Comparison of ENCODE assay signal across 11 cellular contexts in genomic region chr2:237456200-237456731, GRCh38. TPM values are rescaled to one million over a fixed set of nuclear protein-coding genes. Genes with fewer than 3 reads are reported as not detected.
A peak's percentile ranks its signal among the peaks of the same experiment; 100 is the strongest.
DNase-seq lines count a peak whose midpoint lies in the region; ATAC-seq, FAIRE-seq and TF ChIP-seq lines count a peak whose summit lies in the region.
"Had no signal": no experiment of that assay in that cellular context is flagged by ENCODE, and none has a peak within 500 bp of the region (broad histone marks: within the 10 kb centered on the region; RNA-seq: fewer than 3 reads in every experiment).

No MANE protein-coding gene starts in this region.

- TF ChIP-seq POLR2A in uterus (IDR thresholded peaks at IDR 0.05), result no peak

- H3K9me3 ChIP-seq in SK-N-SH (no peaks in the 10 kb centered on the region), ascending aorta (no peaks in the 10 kb centered on the region), uterus (no peaks in the 10 kb centered on the region), Karpas-422 (ENCODE audit: low read length) (no peaks in the 10 kb centered on the region)

- peaks cover 5% of the 10 kb centered on the region for H3F3A ChIP-seq in SK-N-SH (replicated peaks; ENCODE audit: insufficient read depth)

- no peaks in the 10 kb centered on the region for H3K9me2 ChIP-seq in SK-N-SH
- H3K9me2 ChIP-seq in Karpas-422 (replicated peaks; ENCODE audit: insufficient read depth, low read length), result no peaks in the 10 kb centered on the region

- WGBS in SK-N-SH (ENCODE audit: low lambda C conversion rate), result 80% methylated on average over 7 of the region's 10 CpGs

- no peak overlapping the region for H3K4me3 ChIP-seq in SK-N-SH (ENCODE audit: low read depth in 2 of 2, low read length in 1 of 2)
- no peak overlapping the region for H3K4me3 ChIP-seq in ascending aorta
- no peak overlapping the region for H3K4me3 ChIP-seq in uterus
- H3K4me3 ChIP-seq in Karpas-422 (ENCODE audit: low read length), result no peak overlapping the region

- no peak for ATAC-seq in SK-N-SH treated with all-trans-retinoic acid at 6 μM for 48 hours

- no peak for TF ChIP-seq RAD21 in SK-N-SH (IDR thresholded peaks at IDR 0.05; ENCODE audit: low read length)

- H3K36me3 ChIP-seq in SK-N-SH (replicated peaks in 1 of 2; ENCODE audit: control insufficient read depth in 1 of 2, insufficient read depth in 2 of 2, low read length in 1 of 2), result no peaks in the 10 kb centered on the region
- no peaks in the 10 kb centered on the region for H3K36me3 ChIP-seq in ascending aorta
- no peaks in the 10 kb centered on the region for H3K36me3 ChIP-seq in uterus
- H3K36me3 ChIP-seq in Karpas-422 (ENCODE audit: insufficient read depth, low read length), result no peaks in the 10 kb centered on the region

- intact Hi-C loops in ascending aorta (cut with DNase I) (loop anchor here (2.0 to 5.0 kb wide), 2 partner anchors 19 to 34 kb away; no protein-coding TSS in a partner anchor), uterus (cut with DNase I; ENCODE audit: low total_unique reads) (no loop called here)

- no peak for TF ChIP-seq CTCF in SK-N-SH (IDR thresholded peaks at IDR 0.05)
- no peak for TF ChIP-seq CTCF in ascending aorta (IDR thresholded peaks at IDR 0.05)
- TF ChIP-seq CTCF in uterus (IDR thresholded peaks at IDR 0.05), result no peak

- H3K79me2 ChIP-seq in SK-N-SH (ENCODE audit: insufficient read depth) (no peaks in the 10 kb centered on the region), Karpas-422 (ENCODE audit: low read length) (no peaks in the 10 kb centered on the region)

- H3K27ac ChIP-seq in SK-N-SH (ENCODE audit: low read depth in 2 of 2, low read length in 1 of 2) (peak overlapping the region in 1 of 2 experiments; percentile 41; a peak in 2 of 4 replicates), ascending aorta (peak overlapping the region; percentile 82 to 88), uterus (peak overlapping the region; percentile 3 to 30), Karpas-422 (ENCODE audit: low read length) (no peak overlapping the region)

- H3K4me1 ChIP-seq in SK-N-SH (ENCODE audit: control insufficient read depth in 1 of 2, insufficient read depth in 2 of 2, low read depth in 1 of 2, low read length in 1 of 2) (peaks cover 0 to 16% of the 10 kb centered on the region in 2 experiments; a peak in 1 of 4 replicates), ascending aorta (peaks cover 5 to 25% of the 10 kb centered on the region in 2 donors), uterus (peaks cover 4 to 7% of the 10 kb centered on the region in 2 donors), Karpas-422 (ENCODE audit: low read length) (no peaks in the 10 kb centered on the region)

- H3K27me3 ChIP-seq in SK-N-SH (ENCODE audit: insufficient read depth) (no peaks in the 10 kb centered on the region), ascending aorta (no peaks in the 10 kb centered on the region), uterus (no peaks in the 10 kb centered on the region), Karpas-422 (ENCODE audit: low read length) (no peaks in the 10 kb centered on the region)

- TF ChIP-seq EP300 in SK-N-SH (IDR thresholded peaks at IDR 0.05; ENCODE audit: borderline replicate concordance in 1 of 2, low read depth in 1 of 2, low read length in 1 of 2), result no peak

- H2AFZ ChIP-seq in SK-N-SH (ENCODE audit: low read depth), result no peak overlapping the region
- H2AFZ ChIP-seq in Karpas-422 (ENCODE audit: low read length), result no peak overlapping the region

- H3K4me2 ChIP-seq in SK-N-SH (no peak overlapping the region), Karpas-422 (ENCODE audit: low read depth, low read length, poor library complexity, severe bottlenecking) (no peak overlapping the region)

- DNase-seq in SK-N-SH, result no peak
- DNase-seq in ascending aorta (ENCODE audit: low spot score in 2 of 2), result peak; percentile 84 to 97
- DNase-seq in iris pigment epithelial cell (ENCODE audit: low read depth), result peak; percentile 77
- peak; percentile 78 to 79 for DNase-seq in uterus
- DNase-seq in frontal cortex (ENCODE audit: low spot score in 2 of 2), result no peak
- no peak for DNase-seq in superior temporal gyrus (ENCODE audit: extremely low spot score)
- no peak for DNase-seq in Karpas-422

- POLR2A ChIA-PET in SK-N-SH (lab: Yijun Ruan, JAX), result no interaction called here

- H3K9ac ChIP-seq in SK-N-SH (no peak overlapping the region), Karpas-422 (ENCODE audit: low read length) (no peak overlapping the region)

- H4K20me1 ChIP-seq in SK-N-SH (ENCODE audit: insufficient read depth) (no peaks in the 10 kb centered on the region), Karpas-422 (ENCODE audit: insufficient read depth, low read depth, low read length) (no peaks in the 10 kb centered on the region)

- FAIRE-seq in frontal cortex (lab: Jason Lieb, UNC), result no peak

- CTCF ChIA-PET in SK-N-SH (lab: Yijun Ruan, JAX), result interaction anchor here (0.5 to 1.2 kb wide), 3 partner anchors 19 to 534 kb away, joined by 3 read pairs; no protein-coding TSS in a partner anchor

TF ChIP-seq in SK-N-SH, 30 proteins besides CTCF, POLR2A, EP300 and RAD21:
- no peak for TF ChIP-seq USF2 (IDR thresholded peaks at IDR 0.05; ENCODE audit: borderline replicate concordance, low read depth, low read length)
- peak; percentile 58; the same call in 1 of the 2 replicates for TF ChIP-seq MEF2A (IDR thresholded peaks at IDR 0.05; ENCODE audit: borderline replicate concordance, low read depth)

TF ChIP-seq in SK-N-SH treated with all-trans-retinoic acid at 6 μM for 48 hours, 23 proteins besides CTCF, POLR2A, EP300 and RAD21:
- no peak for TF ChIP-seq ZFP30 (CRISPR knock-in tag; IDR thresholded peaks at IDR 0.05)
- TF ChIP-seq BACH2 (CRISPR knock-in tag; IDR thresholded peaks at IDR 0.05; ENCODE audit: borderline replicate concordance), result no peak
- no peak for TF ChIP-seq POU6F1 (CRISPR knock-in tag; IDR thresholded peaks at IDR 0.05; ENCODE audit: borderline replicate concordance, low read depth)
- no peak for TF ChIP-seq ISL1 (CRISPR knock-in tag; IDR thresholded peaks at IDR 0.05)
- no peak for TF ChIP-seq TCF4 (CRISPR knock-in tag; IDR thresholded peaks at IDR 0.05; ENCODE audit: borderline replicate concordance)
- TF ChIP-seq PPARA (CRISPR knock-in tag; IDR thresholded peaks at IDR 0.05; ENCODE audit: borderline replicate concordance), result no peak
- no peak for TF ChIP-seq CSRNP3 (CRISPR knock-in tag; IDR thresholded peaks at IDR 0.05)
- no peak for TF ChIP-seq PATZ1 (CRISPR knock-in tag; IDR thresholded peaks at IDR 0.05; ENCODE audit: borderline replicate concordance)
- TF ChIP-seq ZNF565 (CRISPR knock-in tag; conservative IDR thresholded peaks at IDR 0.05; ENCODE audit: low read depth), result no peak

RNA-seq across cellular contexts. Expression of gene MLPH, which starts 30.8 kb away (rescaled TPM):
- 84.8 and 93.6 TPM in 2 replicates for polyA plus RNA-seq in SK-N-SH (2012; rRNA removed)
- 37.4 and 44.7 TPM in 2 replicates for polyA plus RNA-seq in SK-N-SH (2012; cell fraction: cytosol; rRNA removed)
- polyA plus RNA-seq in SK-N-SH (2012; cell fraction: nucleus; rRNA removed), result 348 and 369 TPM in 2 replicates
- total RNA-seq in ascending aorta (91.0 TPM), uterus (10 to 100 TPM in 2 of 4 donors, 1 to 10 TPM in 2; 1.2 to 16.5 (median 8.9) TPM), frontal cortex (0.82 TPM)
- total RNA-seq in Karpas-422 (2014; rRNA removed; shearing (Covaris generic); ENCODE audit: low replicate concordance), result not detected in 2 replicates
- total RNA-seq: activated T-helper 1 cell treated with anti-CD3 and anti-CD28 coated beads, Interleukin-12 subunit alpha, Interleukin-12 subunit beta, Interleukin-2, Interleukin-4 antibody, amounts not matched to agents 30 ng/mL and 10 ng/mL and 1 ng/mL, durations not matched to agents 14 hours and 24 hours and 36 hours; mononuclear cell; T-helper 1 cell treated with Interleukin-12 subunit alpha and Interleukin-12 subunit beta and Interleukin-4 antibody, amounts not matched to agents 30 ng/mL and 1 ng/mL, for 36 hours had no signal

RNA-seq across cellular contexts. Expression of gene COL6A3, which starts 42.3 kb away (rescaled TPM):
- 10.7 and 18.5 TPM in 2 replicates for polyA plus RNA-seq in SK-N-SH (2012; rRNA removed)
- polyA plus RNA-seq in SK-N-SH (2012; cell fraction: cytosol; rRNA removed), result 9.2 and 11.4 TPM in 2 replicates
- polyA plus RNA-seq in SK-N-SH (2012; cell fraction: nucleus; rRNA removed), result 16.1 and 17.7 TPM in 2 replicates
- 156 TPM for total RNA-seq in ascending aorta
- 1,000 to 10,000 TPM in 1 of 4 donors, 100 to 1,000 TPM in 3; 164 to 1,719 (median 447) TPM for total RNA-seq in uterus
- 12.2 TPM for total RNA-seq in frontal cortex
- total RNA-seq in Karpas-422 (2014; rRNA removed; shearing (Covaris generic); ENCODE audit: low replicate concordance), result 0.07 TPM in 1 of 2 replicates, not detected in the other

Comparison
In these comparisons a context has a peak if more than half of its experiments do, and no peak if none do; other contexts are left out.
1. DNase-seq: peak in ascending aorta (2 of 2), iris pigment epithelial cell (single experiment) and uterus (2 of 2); none in SK-N-SH (single experiment), frontal cortex (0 of 2), superior temporal gyrus (single experiment) and Karpas-422 (single experiment).
2. RNA of gene COL6A3, which starts 42.3 kb away (total RNA-seq): 164 to 1,719 TPM in uterus, 156 TPM in ascending aorta (single experiment) and 12.2 TPM in frontal cortex (single experiment); 0.07 TPM in Karpas-422; every median in the first group is over 10 times any median in the second.